ENCODE assay signal across 20 cellular contexts in the genomic region with DNA sequence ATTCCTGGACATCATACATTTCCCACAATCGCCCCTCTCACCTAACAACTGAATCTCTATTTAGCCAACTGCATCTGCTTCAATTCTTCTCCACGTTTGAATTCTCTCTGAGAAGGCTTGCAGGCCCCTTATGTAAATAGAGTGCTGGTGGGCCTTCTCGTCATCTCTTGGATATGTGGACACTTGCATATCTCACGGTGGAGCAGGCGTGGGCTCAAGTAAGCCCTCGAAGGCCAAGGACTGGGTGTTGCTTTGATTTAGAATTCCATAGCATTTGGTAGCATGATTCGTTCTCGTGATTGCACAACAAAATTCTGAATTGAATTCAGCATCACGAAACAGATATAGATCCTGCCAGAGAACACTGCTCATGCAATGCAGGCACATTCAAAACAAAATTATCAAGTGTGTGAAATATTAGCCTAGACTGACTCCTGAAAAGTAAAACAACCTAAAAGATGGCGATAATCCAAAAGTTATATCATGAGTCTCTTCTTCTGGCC.
DNase-seq lines count a peak whose midpoint lies in the region; ATAC-seq, FAIRE-seq and TF ChIP-seq lines count a peak whose summit lies in the region.
"Had no signal": no experiment of that assay in that cellular context is flagged by ENCODE, and none has a peak within 500 bp of the region (broad histone marks: within the 10 kb centered on the region; RNA-seq: fewer than 3 reads in every experiment).

No MANE protein-coding gene starts in this region.

- no peaks in the 10 kb centered on the region for H3K27me3 Mint-ChIP-seq in HFFc6 (ENCODE audit: insufficient read depth)
- H3K27me3 Mint-ChIP-seq: CD8-positive, alpha-beta memory T cell; IgD-negative memory B cell had no signal

- H2AFZ ChIP-seq in HepG2 (ENCODE audit: low read length) = no peak overlapping the region
- H2AFZ ChIP-seq in K562 (ENCODE audit: low read depth, low read length) = no peak overlapping the region

- H3K4me1 ChIP-seq in HepG2 (ENCODE audit: insufficient read depth, low read length) (no peaks in the 10 kb centered on the region), right lobe of liver (no peaks in the 10 kb centered on the region), K562 (replicated peaks in 1 of 2; ENCODE audit: control insufficient read depth in 2 of 2, insufficient read depth in 2 of 2, low read length in 2 of 2) (no peaks in the 10 kb centered on the region)
- H3K4me1 ChIP-seq: Caco-2, HAP-1 had no signal

- H3K27me3 ChIP-seq in HepG2 (ENCODE audit: control insufficient read depth in 1 of 2, insufficient read depth in 2 of 2, low read length in 2 of 2) (no peaks in the 10 kb centered on the region), right lobe of liver (no peaks in the 10 kb centered on the region), K562 (ENCODE audit: control insufficient read depth in 2 of 2, insufficient read depth in 2 of 2, low read length in 2 of 2) (no peaks in the 10 kb centered on the region)
- H3K27me3 ChIP-seq: BLaER1 had no signal

- H3K27ac ChIP-seq in HepG2 (ENCODE audit: extremely low read length, insufficient read depth, low read length) (no peak overlapping the region), right lobe of liver (no peak overlapping the region), K562 (ENCODE audit: extremely low read depth, low read depth, low read length) (no peak overlapping the region)
- H3K27ac ChIP-seq: BLaER1, HL-60, KMS-11 had no signal

- TF ChIP-seq CTCF in HepG2 (CRISPR knock-in tag; IDR thresholded peaks at IDR 0.05) = no peak
- no peak for TF ChIP-seq CTCF in right lobe of liver (IDR thresholded peaks at IDR 0.05)
- TF ChIP-seq CTCF in HFFc6 (IDR thresholded peaks at IDR 0.05) = no peak
- TF ChIP-seq CTCF in K562 (IDR thresholded peaks at IDR 0.05 in 2 of 3, conservative IDR thresholded peaks at IDR 0.05 in 1 of 3; ENCODE audit: insufficient read depth in 2 of 3, low read depth in 1 of 3, low read length in 3 of 3) = no peak

- TF ChIP-seq EP300 in HepG2 (IDR thresholded peaks at IDR 0.05; ENCODE audit: low read depth in 2 of 2, low read length in 2 of 2) (no peak), HepG2 (CRISPR knock-in tag; IDR thresholded peaks at IDR 0.05; ENCODE audit: borderline replicate concordance) (no peak), K562 (IDR thresholded peaks at IDR 0.05; ENCODE audit: low read length) (no peak)

- H3K9me3 ChIP-seq in HepG2 (ENCODE audit: low read length) (peaks cover 35% of the 10 kb centered on the region), right lobe of liver (no peaks in the 10 kb centered on the region), K562 (replicated peaks; ENCODE audit: control insufficient read depth, insufficient read depth, low read depth, low read length) (peaks cover 2% of the 10 kb centered on the region; the same call in 1 of the 2 replicates)
- H3K9me3 ChIP-seq: BLaER1, Caco-2, HAP-1 had no signal

- in situ Hi-C loops in HepG2 (cut with HindIII; ENCODE audit: extremely low pct_ligation_motif_present, low pct_unique_long_range_greater_than_20kb) = no loop called here
- in situ Hi-C loops in K562 (cut with MboI) = no loop called here

- H3K4me2 ChIP-seq in HepG2 (ENCODE audit: low read depth, low read length) = no peak overlapping the region
- H3K4me2 ChIP-seq in K562 (ENCODE audit: insufficient read depth, low read length) = no peak overlapping the region
- H3K4me2 ChIP-seq: BLaER1, KMS-11 had no signal

- no peaks in the 10 kb centered on the region for H4K20me1 ChIP-seq in HepG2 (ENCODE audit: insufficient read depth, low read length)
- H4K20me1 ChIP-seq in K562 (replicated peaks; ENCODE audit: control insufficient read depth, insufficient read depth, low read length) = no peaks in the 10 kb centered on the region
- H4K20me1 ChIP-seq: BLaER1 had no signal

- 2% methylated on average over 10 of the region's 10 CpGs for WGBS in HepG2 (ENCODE audit: low lambda C conversion rate)
- WGBS in right lobe of liver (ENCODE audit: insufficient coverage, low coverage, low lambda C conversion rate, missing lambda C conversion rate) = 71% methylated on average over 10 of the region's 10 CpGs
- whole genome bisulfite sequencing in K562 (ENCODE audit: insufficient coverage, low coverage, missing lambda C conversion rate) = 0% methylated on average over 10 of the region's 10 CpGs

- no peak for TF ChIP-seq RAD21 in HepG2 (CRISPR knock-in tag; IDR thresholded peaks at IDR 0.05)
- TF ChIP-seq RAD21 in K562 (CRISPR knock-in tag; conservative IDR thresholded peaks at IDR 0.05 in 1 of 2, IDR thresholded peaks at IDR 0.05 in 1 of 2) = no peak

- POLR2A ChIA-PET in HepG2 (lab: Yijun Ruan, JAX) = no interaction called here
- POLR2A ChIA-PET in K562 (lab: Yijun Ruan, JAX) = no interaction called here

- CTCF ChIA-PET in HepG2 (lab: Yijun Ruan, JAX; ENCODE audit: low intra/inter-chr PET ratio, low total read pairs) (no interaction called here), K562 (lab: Yijun Ruan, JAX; ENCODE audit: low intra/inter-chr PET ratio) (no interaction called here)

- no peak for TF ChIP-seq POLR2A in HepG2 (IDR thresholded peaks at IDR 0.05; ENCODE audit: insufficient read depth in 1 of 2, low read depth in 2 of 2, low read length in 2 of 2)
- TF ChIP-seq POLR2A in right lobe of liver (IDR thresholded peaks at IDR 0.05) = no peak
- no peak for TF ChIP-seq POLR2A in K562 (conservative IDR thresholded peaks at IDR 0.05)
- no peak for TF ChIP-seq POLR2A in erythroblast (IDR thresholded peaks at IDR 0.05; ENCODE audit: low read length)

- H3K36me3 ChIP-seq in HepG2 (replicated peaks in 1 of 2; ENCODE audit: control insufficient read depth in 1 of 2, insufficient read depth in 2 of 2, low read length in 2 of 2) (no peaks in the 10 kb centered on the region), right lobe of liver (no peaks in the 10 kb centered on the region), K562 (ENCODE audit: control insufficient read depth, insufficient read depth, low read length) (no peaks in the 10 kb centered on the region)
- H3K36me3 ChIP-seq: BLaER1, HAP-1 had no signal

- H3K9me3 Mint-ChIP-seq in HFFc6 = peaks cover 4% of the 10 kb centered on the region; the same call in 1 of the 2 replicates

- FAIRE-seq in HepG2 (lab: Jason Lieb, UNC) = no peak
- FAIRE-seq in K562 (lab: Jason Lieb, UNC) = no peak
- FAIRE-seq: GM18507, H1 had no signal

- intact Hi-C loops in HepG2 (cut with micrococcal nuclease; ENCODE audit: unreplicated experiment) = no loop called here
- intact Hi-C loops in right lobe of liver (cut with DNase I) = no loop called here
- intact Hi-C loops in K562 (cut with micrococcal nuclease) = no loop called here

- BruUV-seq in HepG2 (replicated peaks; lab: Mats Ljungman, UMichigan) (no TSS peak), K562 (replicated peaks; lab: Mats Ljungman, UMichigan) (no TSS peak)

- peaks cover 5% of the 10 kb centered on the region; the same call in 1 of the 2 replicates for H3K36me3 Mint-ChIP-seq in HFFc6 (ENCODE audit: low read depth)
- H3K36me3 Mint-ChIP-seq: CD8-positive, alpha-beta memory T cell; IgD-negative memory B cell had no signal

- H3K4me3 Mint-ChIP-seq in HFFc6 = no peak overlapping the region
- H3K4me3 Mint-ChIP-seq: CD8-positive, alpha-beta memory T cell; IgD-negative memory B cell had no signal

- H3K27ac Mint-ChIP-seq in HFFc6 = peak overlapping the region; percentile 32; the same call in 1 of the 2 replicates
- H3K27ac Mint-ChIP-seq: CD8-positive, alpha-beta memory T cell; IgD-negative memory B cell had no signal

- H3K9ac ChIP-seq in HepG2 (ENCODE audit: insufficient read depth, low read depth, low read length) (no peak overlapping the region), K562 (ENCODE audit: insufficient read depth in 1 of 2, low read depth in 2 of 2, low read length in 2 of 2) (no peak overlapping the region)
- H3K9ac ChIP-seq: BLaER1, KMS-11 had no signal

- peaks cover 12% of the 10 kb centered on the region for H3K4me1 Mint-ChIP-seq in HFFc6 (ENCODE audit: low read depth)
- H3K4me1 Mint-ChIP-seq: CD8-positive, alpha-beta memory T cell; IgD-negative memory B cell had no signal

- no peaks in the 10 kb centered on the region for H3K79me2 ChIP-seq in HepG2 (ENCODE audit: insufficient read depth, low read length)
- no peaks in the 10 kb centered on the region for H3K79me2 ChIP-seq in K562 (ENCODE audit: control insufficient read depth, insufficient read depth, low read length)

- ATAC-seq in HepG2 = no peak
- no peak for ATAC-seq in right lobe of liver
- ATAC-seq in K562 = no peak
- ATAC-seq in GM21447 (IDR thresholded peaks at IDR 0.05; ENCODE audit: unreplicated experiment) = no peak
- no peak for ATAC-seq in HG02973 (IDR thresholded peaks at IDR 0.05; ENCODE audit: unreplicated experiment)

- DNase-seq in HepG2 (ENCODE audit: low spot score) (no peak), right lobe of liver (no peak), HFFc6 (no peak), K562 (ENCODE audit: extremely low read depth in 1 of 4, low spot score in 3 of 4) (no peak), erythroblast (lab: John Stamatoyannopoulos, UW) (no peak)
- DNase-seq in stimulated activated CD4-positive, alpha-beta T cell treated with anti-CD3 and anti-CD28 coated beads, Interleukin-4, amount 100 ng/mL, for 1 hour = no peak
- DNase-seq: 8988T; AML-193; Caco-2; CD8-positive, alpha-beta memory T cell; DND-41 had no signal

- H3K4me3 ChIP-seq in HepG2 (replicated peaks in 1 of 3; ENCODE audit: insufficient read depth in 1 of 3, low read depth in 2 of 3, low read length in 3 of 3) (no peak overlapping the region), right lobe of liver (no peak overlapping the region), K562 (no peak overlapping the region)
- H3K4me3 ChIP-seq: BLaER1, HAP-1 had no signal

- no peaks in the 10 kb centered on the region for H3K9me1 ChIP-seq in K562 (ENCODE audit: control insufficient read depth, insufficient read depth, low read length)

TF ChIP-seq in HepG2, 621 proteins besides CTCF, POLR2A, EP300 and RAD21:
- TF ChIP-seq EHMT2 (IDR thresholded peaks at IDR 0.05; ENCODE audit: borderline replicate concordance, low read depth, low read length) (no peak), ZNF83 (CRISPR knock-in tag; IDR thresholded peaks at IDR 0.05; ENCODE audit: borderline replicate concordance) (no peak), CEBPB (IDR thresholded peaks at IDR 0.05; ENCODE audit: borderline replicate concordance, low read depth, low read length) (peak; percentile 70; the same call in 1 of the 2 replicates)

TF ChIP-seq in K562, 482 proteins besides CTCF, POLR2A, EP300 and RAD21:
- 0 out of 2 replicates have a peak, but pooled peaks have one; percentile 14 for TF ChIP-seq CEBPB (tag; IDR thresholded peaks at IDR 0.05)
- TF ChIP-seq PHF20 (IDR thresholded peaks at IDR 0.05; ENCODE audit: partially characterized antibody) = no peak
- TF ChIP-seq KLF1 (tag; IDR thresholded peaks at IDR 0.05) = no peak
- TF ChIP-seq POLR2G (IDR thresholded peaks at IDR 0.05; ENCODE audit: low read depth, low read length) = no peak
- TF ChIP-seq FOXM1 (IDR thresholded peaks at IDR 0.05; ENCODE audit: low read depth) = no peak
- TF ChIP-seq FOXM1 (CRISPR knock-in tag; IDR thresholded peaks at IDR 0.05; ENCODE audit: low read depth) = no peak
- no peak for TF ChIP-seq CCAR2 (IDR thresholded peaks at IDR 0.05; ENCODE audit: low read depth, low read length)
- no peak for TF ChIP-seq CBFA2T2 (conservative IDR thresholded peaks at IDR 0.05)
